19 cellular contexts compared by ENCODE assay signal in genomic region chr4:20496078-20496477, GRCh38.
"Had no signal": no experiment of that assay in that cellular context is flagged by ENCODE, and none has a peak within 500 bp of the region (broad histone marks: within the 10 kb centered on the region; RNA-seq: fewer than 3 reads in every experiment).

No MANE protein-coding gene starts in this region.

- H3K36me3 ChIP-seq: colonic mucosa, left ventricle myocardium inferior, lower lobe of right lung, right atrium auricular region, sigmoid colon, stomach, upper lobe of left lung, uterus had no signal

- H3K27ac ChIP-seq: colonic mucosa, foreskin keratinocyte, left ventricle myocardium inferior, lower lobe of right lung, right atrium auricular region, sigmoid colon, skin epidermis, stomach, upper lobe of left lung, uterus had no signal

- DNase-seq: colonic mucosa; dermis blood vessel endothelial cell; effector CD4-positive, alpha-beta T cell; foreskin keratinocyte; immature natural killer cell; kidney; left cardiac atrium; left ventricle myocardium inferior; lower lobe of right lung; natural killer cell; sigmoid colon; stimulated activated CD4-positive, alpha-beta T cell treated with anti-CD3 and anti-CD28 coated beads, Interleukin-12 subunit alpha, Interleukin-12 subunit beta, amount 100 ng/mL, for 4 hours; stimulated activated naive CD4-positive, alpha-beta T cell; stomach; substantia nigra; upper lobe of left lung; uterus had no signal

- H3K27me3 ChIP-seq: colonic mucosa, foreskin keratinocyte, right atrium auricular region, sigmoid colon, stomach, upper lobe of left lung, uterus had no signal

- H3K4me3 ChIP-seq: colonic mucosa, left ventricle myocardium inferior, lower lobe of right lung, right atrium auricular region, sigmoid colon, skin epidermis, stomach, upper lobe of left lung, uterus had no signal

- ATAC-seq: foreskin keratinocyte, left cardiac atrium, lower lobe of right lung, natural killer cell had no signal

- H3K9me3 ChIP-seq: colonic mucosa, left ventricle myocardium inferior, lower lobe of right lung, right atrium auricular region, sigmoid colon, stomach, upper lobe of left lung, uterus had no signal

- H3K4me1 ChIP-seq: colonic mucosa, foreskin keratinocyte, left ventricle myocardium inferior, lower lobe of right lung, right atrium auricular region, sigmoid colon, stomach, upper lobe of left lung, uterus had no signal
